1 cellular context compared by ENCODE assay signal in genomic region chr11:27452147-27452546, GRCh38.
TF ChIP-seq lines count a peak whose summit lies in the region.

No MANE protein-coding gene starts in this region.

TF ChIP-seq in HepG2, 621 proteins besides CTCF, POLR2A, EP300 and RAD21 (continued from another document):
- TF ChIP-seq PHF8 (CRISPR knock-in tag; IDR thresholded peaks at IDR 0.05), result no peak
